20 cellular contexts compared by ENCODE assay signal in the genomic region with DNA sequence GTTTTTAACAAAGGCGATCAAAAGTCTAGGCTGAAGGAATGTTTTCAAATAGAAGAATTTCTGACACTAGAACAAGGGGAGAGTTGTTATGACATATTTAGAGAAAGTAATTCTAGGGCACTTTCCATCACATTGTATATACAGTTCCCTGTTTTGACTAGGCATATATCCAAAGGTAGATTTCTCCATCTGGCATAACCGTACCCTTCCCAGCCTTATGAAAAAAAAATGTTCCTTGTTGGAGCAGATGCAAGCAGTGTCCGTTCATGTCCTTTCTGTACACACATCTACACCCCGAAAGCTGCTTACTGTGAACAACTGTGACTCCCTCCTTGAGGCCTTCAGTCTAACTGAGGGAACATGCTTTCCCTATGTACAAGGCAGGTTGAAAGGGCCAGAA.
DNase-seq lines count a peak whose midpoint lies in the region; TF ChIP-seq lines count a peak whose summit lies in the region.
"Had no signal": no experiment of that assay in that cellular context is flagged by ENCODE, and none has a peak within 500 bp of the region (broad histone marks: within the 10 kb centered on the region; RNA-seq: fewer than 3 reads in every experiment).

No MANE protein-coding gene starts in this region.

- TF ChIP-seq CTCF in left ventricle myocardium inferior (IDR thresholded peaks at IDR 0.05; ENCODE audit: borderline replicate concordance) = no peak

- peak; percentile 38 for DNase-seq in NCI-H2171 treated with DMSO at 0.1 percent for 48 hours (lab: John Stamatoyannopoulos, UW)
- DNase-seq in NCI-H2171 (lab: John Stamatoyannopoulos, UW) = no peak
- DNase-seq in NCI-H69 (lab: John Stamatoyannopoulos, UW) = peak; percentile 6
- peak; percentile 11 for DNase-seq in pons (ENCODE audit: low spot score)
- DNase-seq in left ventricle myocardium inferior = no peak
- no peak for DNase-seq in hippocampal formation (lab: John Stamatoyannopoulos, UW)
- no peak for DNase-seq in GDM1 (lab: John Stamatoyannopoulos, UW)
- DNase-seq: 8988T; ACHN; AML-193; BE2C; CD4-positive, alpha-beta T cell; CD8-positive, alpha-beta memory T cell; DMS153; EL; GM23248; H7; HCEC 1CT had no signal

- H3K9me3 ChIP-seq in left ventricle myocardium inferior (replicated peaks) = no peaks in the 10 kb centered on the region
- H3K9me3 ChIP-seq: A549; BE2C; BLaER1 treated with 17β-estradiol and CSF1 and Interleukin-3, amounts not matched to agents 10 nM and 100 nM had no signal

- H3K4me1 ChIP-seq in left ventricle myocardium inferior = no peaks in the 10 kb centered on the region
- H3K4me1 ChIP-seq: A549; BE2C; BLaER1 treated with 17β-estradiol and CSF1 and Interleukin-3, amounts not matched to agents 10 nM and 100 nM had no signal

- H3K36me3 ChIP-seq in left ventricle myocardium inferior = no peaks in the 10 kb centered on the region
- H3K36me3 ChIP-seq: BE2C; BLaER1 treated with 17β-estradiol and CSF1 and Interleukin-3, amounts not matched to agents 10 nM and 100 nM had no signal

- no peak overlapping the region for H3K4me3 ChIP-seq in left ventricle myocardium inferior
- H3K4me3 ChIP-seq: A549; BLaER1 treated with 17β-estradiol and CSF1 and Interleukin-3, amounts not matched to agents 10 nM and 100 nM; GM23248 had no signal

- no peaks in the 10 kb centered on the region for H3K27me3 ChIP-seq in left ventricle myocardium inferior (ENCODE audit: low read depth)
- H3K27me3 ChIP-seq: BE2C; BLaER1 treated with 17β-estradiol and CSF1 and Interleukin-3, amounts not matched to agents 10 nM and 100 nM had no signal

- H3K27ac ChIP-seq in left ventricle myocardium inferior (replicated peaks) = no peak overlapping the region
- H3K27ac ChIP-seq: A549; BLaER1 treated with 17β-estradiol and CSF1 and Interleukin-3, amounts not matched to agents 10 nM and 100 nM; GM23248 had no signal

- intact Hi-C loops in left ventricle myocardium inferior (cut with micrococcal nuclease) = no loop called here

Comparison
In these comparisons a context has a peak if more than half of its experiments do, and no peak if none do; other contexts are left out.
1. DNase-seq: peak in NCI-H2171 treated with DMSO at 0.1 percent for 48 hours (single experiment), NCI-H69 (single experiment) and pons (single experiment); none in NCI-H2171 (single experiment), left ventricle myocardium inferior (single experiment), hippocampal formation (0 of 2) and GDM1 (single experiment).